ENCODE assay signal across 19 cellular contexts in the genomic region with DNA sequence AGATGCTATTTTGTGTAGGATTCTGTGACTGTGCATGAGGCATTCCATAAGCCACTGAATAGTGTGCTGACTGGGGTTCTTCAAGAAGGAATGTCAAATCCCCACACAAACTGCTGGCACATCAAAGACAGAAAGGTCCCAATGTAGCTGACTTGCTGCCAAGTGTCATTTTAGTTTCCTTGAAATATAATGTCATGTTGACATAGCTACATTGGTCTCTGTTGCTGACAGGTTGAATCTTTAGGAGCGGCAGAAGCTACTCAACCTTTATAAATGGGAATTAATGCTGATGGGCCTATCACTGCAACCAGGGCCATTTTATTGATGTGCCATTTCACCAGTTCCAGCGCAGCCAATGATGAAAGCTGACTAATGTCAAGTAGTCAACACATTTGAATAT.
"Had no signal": no experiment of that assay in that cellular context is flagged by ENCODE, and none has a peak within 500 bp of the region (broad histone marks: within the 10 kb centered on the region; RNA-seq: fewer than 3 reads in every experiment).

No MANE protein-coding gene starts in this region.

- H3K9ac ChIP-seq: SK-N-SH had no signal

- DNase-seq: KBM-7, MV-4-11, NCI-H1048, NCI-H1105, NCI-H1417, NCI-H1436 treated with DMSO at 0.1 percent for 48 hours, NCI-H1694 treated with DMSO at 0.1 percent for 48 hours, NCI-H1930, NCI-H2081, NCI-H2107, NCI-H2227 treated with DMSO at 0.1 percent for 48 hours, NCI-H524, NCI-H526 treated with DMSO at 0.1 percent for 48 hours, NCI-H774, PC-3, SHP77, SK-N-SH had no signal

- H3K4me2 ChIP-seq: SK-N-SH had no signal

- H3K9me3 ChIP-seq: SK-N-SH had no signal

- ATAC-seq: Panc1, PC-3 had no signal

- H3K27ac ChIP-seq: RWPE1 had no signal
